Comparison of ENCODE assay signal across 1 cellular context in genomic region chr17:4636474-4637100, GRCh38.
TF ChIP-seq lines count a peak whose summit lies in the region.

No MANE protein-coding gene starts in this region.

TF ChIP-seq in GM23338, 12 proteins besides CTCF, POLR2A, EP300 and RAD21:
- TF ChIP-seq ZNF462 (CRISPR knock-in tag; IDR thresholded peaks at IDR 0.05) (no peak), ZNF331 (CRISPR knock-in tag; IDR thresholded peaks at IDR 0.05; ENCODE audit: low read depth) (no peak), ETS1 (IDR thresholded peaks at IDR 0.05) (no peak), REST (IDR thresholded peaks at IDR 0.05; ENCODE audit: unreplicated experiment) (no peak), EZH2phosphoT487 (IDR thresholded peaks at IDR 0.05; ENCODE audit: unreplicated experiment) (no peak), STAT1 (IDR thresholded peaks at IDR 0.05; ENCODE audit: unreplicated experiment) (no peak), EZH2 (IDR thresholded peaks at IDR 0.05; ENCODE audit: low read depth, unreplicated experiment) (no peak)
